In genomic region chr12:104064031-104064841, GRCh38 we compare ENCODE assay signal across 1 cellular context.
TF ChIP-seq lines count a peak whose summit lies in the region.

HCFC2 (plus strand) TSS chr12:104064531; CDS start chr12:104064561, 30 bp downstream.

TF ChIP-seq in HepG2, 621 proteins besides CTCF, POLR2A, EP300 and RAD21 (continued from another document and continues in another):
- TF ChIP-seq ZNF281 (CRISPR knock-in tag; IDR thresholded peaks at IDR 0.05; ENCODE audit: borderline replicate concordance) (peak; percentile 89), KLF12 (CRISPR knock-in tag; IDR thresholded peaks at IDR 0.05; ENCODE audit: borderline replicate concordance) (peak; percentile 80; the same call in 1 of the 2 replicates), ETS1 (CRISPR knock-in tag; IDR thresholded peaks at IDR 0.05) (no peak), ZBTB38 (CRISPR knock-in tag; IDR thresholded peaks at IDR 0.05) (peak; percentile 20; the same call in 1 of the 2 replicates), PAF1 (CRISPR knock-in tag; IDR thresholded peaks at IDR 0.05) (no peak), FOXA3 (CRISPR knock-in tag; IDR thresholded peaks at IDR 0.05) (peak; percentile 14; the same call in 1 of the 2 replicates), NKX3-1 (CRISPR knock-in tag; IDR thresholded peaks at IDR 0.05) (no peak), ZBTB34 (CRISPR knock-in tag; IDR thresholded peaks at IDR 0.05) (no peak; the same call in 1 of the 2 replicates), MBD4 (IDR thresholded peaks at IDR 0.05; ENCODE audit: borderline replicate concordance, low read length) (no peak), TAF1 (CRISPR knock-in tag; IDR thresholded peaks at IDR 0.05) (peak; percentile 83; the same call in 1 of the 2 replicates), HNF4G (IDR thresholded peaks at IDR 0.05; ENCODE audit: borderline replicate concordance, low read depth, low read length) (no peak; the same call in 1 of the 2 replicates), HNF4G (CRISPR knock-in tag; IDR thresholded peaks at IDR 0.05; ENCODE audit: borderline replicate concordance, low read depth) (no peak), ARID4A (CRISPR knock-in tag; IDR thresholded peaks at IDR 0.05; ENCODE audit: borderline replicate concordance) (peak; percentile 98), HDAC6 (IDR thresholded peaks at IDR 0.05; ENCODE audit: low read depth, low read length) (no peak), MLLT10 (CRISPR knock-in tag; IDR thresholded peaks at IDR 0.05) (no peak), PTBP1 (IDR thresholded peaks at IDR 0.05; ENCODE audit: low read depth, low read length, poor library complexity, severe bottlenecking) (no peak), BCL6 (CRISPR knock-in tag; IDR thresholded peaks at IDR 0.05) (no peak), ZBTB44 (CRISPR knock-in tag; IDR thresholded peaks at IDR 0.05) (no peak), ZNF800 (CRISPR knock-in tag; IDR thresholded peaks at IDR 0.05) (no peak), ZNF687 (CRISPR knock-in tag; IDR thresholded peaks at IDR 0.05) (peak; percentile 86), GRHL1 (CRISPR knock-in tag; conservative IDR thresholded peaks at IDR 0.05) (no peak), ZNF83 (CRISPR knock-in tag; IDR thresholded peaks at IDR 0.05; ENCODE audit: borderline replicate concordance) (no peak), ISX (CRISPR knock-in tag; conservative IDR thresholded peaks at IDR 0.05) (no peak), TCF7 (IDR thresholded peaks at IDR 0.05; ENCODE audit: low read depth) (no peak), ZBTB1 (CRISPR knock-in tag; IDR thresholded peaks at IDR 0.05; ENCODE audit: borderline replicate concordance) (no peak)
